31 cellular contexts compared by ENCODE assay signal in the genomic region with DNA sequence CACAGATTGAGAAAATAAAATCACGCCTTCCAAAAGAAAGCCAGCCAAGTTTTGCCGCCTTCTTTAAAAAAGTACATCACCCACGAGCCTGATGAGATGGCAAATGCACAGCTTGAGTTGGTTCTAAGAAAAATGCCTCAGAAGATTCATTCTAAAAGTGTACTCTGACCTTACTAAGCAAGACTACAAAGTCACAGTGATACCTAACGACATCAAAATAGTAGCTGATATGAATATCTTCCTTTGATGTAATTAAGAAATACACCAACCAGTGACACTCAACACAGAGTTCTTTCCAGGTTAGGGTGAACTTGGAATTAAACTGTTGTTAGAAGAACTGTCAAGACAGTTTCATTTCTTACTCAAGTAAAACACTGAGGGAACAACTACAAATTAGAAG.
"Had no signal": no experiment of that assay in that cellular context is flagged by ENCODE, and none has a peak within 500 bp of the region (broad histone marks: within the 10 kb centered on the region; RNA-seq: fewer than 3 reads in every experiment).

No MANE protein-coding gene starts in this region.

- H3K9me3 Mint-ChIP-seq: natural killer cell, nephron progenitor cell had no signal

- H3K4me3 ChIP-seq: heart right ventricle, hepatocyte, left lung, lower lobe of right lung, neural progenitor cell, right atrium auricular region, right lobe of liver, smooth muscle cell, stomach, suprapubic skin, thoracic aorta, tibial artery, upper lobe of right lung had no signal

- H3K4me1 Mint-ChIP-seq: naive B cell; natural killer cell; nephron progenitor cell; stimulated activated naive B cell treated with anti-CD40 and anti-IgM and Interleukin-4, amounts not matched to agents 10 μg/mL and 1 μg/mL and 100 μg/mL, for 72 hours had no signal

- H3K36me3 Mint-ChIP-seq: naive B cell, natural killer cell, neural progenitor cell had no signal

- H3K27me3 ChIP-seq: hepatocyte, left lung, neural progenitor cell, right atrium auricular region, right lobe of liver, stomach, suprapubic skin, tibial artery, upper lobe of right lung had no signal

- H3K27ac Mint-ChIP-seq: natural killer cell; nephron progenitor cell; neural progenitor cell; stimulated activated naive B cell treated with anti-CD40 and anti-IgM and Interleukin-4, amounts not matched to agents 10 μg/mL and 1 μg/mL and 100 μg/mL, for 72 hours had no signal

- FAIRE-seq: kidney, urothelium cell line had no signal

- H3K4me1 ChIP-seq: heart right ventricle, left lung, lower lobe of right lung, parathyroid adenoma, right atrium auricular region, stomach, suprapubic skin, tibial artery, upper lobe of right lung had no signal

- H3K4me3 Mint-ChIP-seq: naive B cell; natural killer cell; nephron progenitor cell; neural progenitor cell; stimulated activated naive B cell treated with anti-CD40 and anti-IgM and Interleukin-4, amounts not matched to agents 10 μg/mL and 1 μg/mL and 100 μg/mL, for 72 hours had no signal

- ATAC-seq: heart right ventricle; left colon; left lung; lower lobe of right lung; natural killer cell; right lobe of liver; stimulated activated naive B cell treated with anti-CD40 and anti-IgM and Interleukin-4, amounts not matched to agents 10 μg/mL and 1 μg/mL and 100 μg/mL, for 72 hours; stimulated activated naive CD8-positive, alpha-beta T cell treated with anti-CD3 and anti-CD28 coated beads, Interleukin-15, Interleukin-2, amounts not matched to agents 100 U/mL and 50 U/mL, for 24 hours; upper lobe of right lung had no signal

- H3K36me3 ChIP-seq: heart right ventricle, left lung, lower lobe of right lung, neural progenitor cell, neutrophil, right atrium auricular region, right lobe of liver, stomach, suprapubic skin, thoracic aorta, tibial artery, upper lobe of right lung had no signal

- H3K79me2 ChIP-seq: hepatocyte, parathyroid adenoma had no signal

- H3K27ac ChIP-seq: heart right ventricle, hepatocyte, left lung, lower lobe of right lung, neural progenitor cell, neutrophil, parathyroid adenoma, right atrium auricular region, right lobe of liver, stomach, suprapubic skin, thoracic aorta, tibial artery, upper lobe of right lung had no signal

- H3K4me2 ChIP-seq: hepatocyte, neural progenitor cell, smooth muscle cell had no signal

- H3K9ac ChIP-seq: neural progenitor cell, parathyroid adenoma had no signal

- H2AFZ ChIP-seq: hepatocyte, neural progenitor cell, parathyroid adenoma had no signal

- H3K9me3 ChIP-seq: left lung, neutrophil, right atrium auricular region, right lobe of liver, suprapubic skin, thoracic aorta, tibial artery, upper lobe of right lung had no signal

- DNase-seq: heart right ventricle; kidney; left colon; left lung; lower lobe of right lung; mammary epithelial cell; mesenchymal stem cell; naive B cell; natural killer cell; nephron progenitor cell; occipital lobe; right lobe of liver; stimulated activated CD4-positive, alpha-beta T cell treated with anti-CD3 and anti-CD28 coated beads, Interleukin-1b, Interleukin-23, amount 100 ng/mL, for 48 hours; stimulated activated CD4-positive, alpha-beta T cell treated with anti-CD3 and anti-CD28 coated beads, Interleukin-2, amount 100 ng/mL, for 48 hours; stimulated activated CD4-positive, alpha-beta T cell treated with anti-CD3 and anti-CD28 coated beads, Interleukin-4, amount 100 ng/mL, for 4 hours; stimulated activated CD8-positive, alpha-beta memory T cell treated with anti-CD3 and anti-CD28 coated beads, Interleukin-4, amount 100 ng/mL, for 48 hours; stimulated activated naive B cell treated with anti-CD40 and anti-IgM and Interleukin-4, amounts not matched to agents 10 μg/mL and 1 μg/mL and 100 μg/mL, for 72 hours; stimulated activated naive CD8-positive, alpha-beta T cell treated with anti-CD3 and anti-CD28 coated beads, Interleukin-15, Interleukin-2, amounts not matched to agents 100 U/mL and 50 U/mL, for 24 hours; stomach; tibial artery; trophoblast cell; upper lobe of right lung had no signal
